ENCODE assay signal across 12 cellular contexts in the genomic region with DNA sequence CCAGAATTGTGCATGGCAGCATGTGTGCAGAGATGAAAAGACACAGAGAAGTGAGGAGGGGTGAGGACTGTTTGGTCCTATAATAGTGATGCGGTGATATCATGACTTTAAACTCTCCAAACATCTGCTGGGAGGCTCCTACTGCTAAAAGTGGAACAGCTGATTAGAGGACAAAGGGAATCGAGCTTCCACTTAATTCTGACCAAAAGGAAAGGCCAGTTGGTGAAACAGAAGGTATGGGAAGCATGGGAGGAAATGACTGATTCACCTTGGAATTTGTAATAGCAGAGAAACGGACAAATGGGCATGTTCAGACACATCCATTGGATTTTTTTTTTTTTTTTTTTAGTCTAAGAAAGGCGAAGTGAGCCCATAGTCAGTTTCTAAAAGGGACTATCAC.
DNase-seq lines count a peak whose midpoint lies in the region; ATAC-seq and TF ChIP-seq lines count a peak whose summit lies in the region.
"Had no signal": no experiment of that assay in that cellular context is flagged by ENCODE, and none has a peak within 500 bp of the region (broad histone marks: within the 10 kb centered on the region; RNA-seq: fewer than 3 reads in every experiment).

No MANE protein-coding gene starts in this region.

- H2AFZ ChIP-seq in ACC112 (ENCODE audit: low read length, unreplicated experiment): peak overlapping the region; percentile 85
- H2AFZ ChIP-seq: neural progenitor cell had no signal

- CTCF ChIA-PET in HEK293 (lab: Yijun Ruan, JAX): interaction anchor here (0.5 to 17.8 kb wide), 5 partner anchors 9 to 253 kb away, joined by 3 to 484 read pairs (median 4); no protein-coding TSS in a partner anchor

- H3K4me3 ChIP-seq in ACC112 (ENCODE audit: low read depth, low read length) (peak overlapping the region; percentile 20; the same call in 1 of the 2 replicates), HEK293 (ENCODE audit: low read depth, low read length) (no peak overlapping the region)
- H3K4me3 ChIP-seq: neural progenitor cell, upper lobe of left lung had no signal

- H3K36me3 ChIP-seq in ACC112 (ENCODE audit: insufficient read depth, low read length): no peaks in the 10 kb centered on the region
- H3K36me3 ChIP-seq in HEK293 (ENCODE audit: control insufficient read depth in 2 of 2, insufficient read depth in 1 of 2, low read length in 2 of 2): no peaks in the 10 kb centered on the region
- H3K36me3 ChIP-seq: neural progenitor cell, upper lobe of left lung had no signal

- POLR2A ChIA-PET in HEK293 (lab: Yijun Ruan, JAX): interaction anchor here (1.1 kb wide), 1 partner anchor 138 kb away, joined by 15 read pairs; no protein-coding TSS in a partner anchor

- H3K79me2 ChIP-seq in ACC112 (ENCODE audit: control insufficient read depth, insufficient read depth, low read length, unreplicated experiment): no peaks in the 10 kb centered on the region

- no peaks in the 10 kb centered on the region for H3K9me3 ChIP-seq in HEK293 (ENCODE audit: control insufficient read depth, insufficient read depth, low read depth, low read length)
- H3K9me3 ChIP-seq: upper lobe of left lung had no signal

- H3K27me3 ChIP-seq in ACC112 (ENCODE audit: insufficient read depth, low read length): no peaks in the 10 kb centered on the region
- H3K27me3 ChIP-seq: neural progenitor cell, upper lobe of left lung had no signal

- H3K27ac ChIP-seq in ACC112 (ENCODE audit: low read depth, low read length) (peak overlapping the region; percentile 59), HEK293 (ENCODE audit: extremely low read depth, low read depth, low read length) (no peak overlapping the region)
- H3K27ac ChIP-seq: neural progenitor cell, upper lobe of left lung had no signal

- peak; percentile 43 for DNase-seq in amniotic stem cell (lab: John Stamatoyannopoulos, UW)
- peak; percentile 87 for DNase-seq in glomerular visceral epithelial cell (ENCODE audit: extremely low spot score)
- DNase-seq in activated CD8-positive, alpha-beta memory T cell treated with anti-CD3 and anti-CD28 coated beads for 24 hours: no peak
- no peak for DNase-seq in activated CD4-positive, CD25-positive, alpha-beta regulatory T cell (lab: John Stamatoyannopoulos, UW)
- DNase-seq: NCI-H82, T-helper 17 cell, upper lobe of left lung had no signal

- TF ChIP-seq CTCF in HEK293 (tag by site-specific recombination; IDR thresholded peaks at IDR 0.05): no peak

- H3K4me1 ChIP-seq in ACC112 (ENCODE audit: control insufficient read depth, insufficient read depth, low read length, unreplicated experiment): peaks cover 32% of the 10 kb centered on the region
- H3K4me1 ChIP-seq in HEK293 (ENCODE audit: control insufficient read depth, insufficient read depth, low read length): no peaks in the 10 kb centered on the region
- H3K4me1 ChIP-seq: neural progenitor cell, upper lobe of left lung had no signal

- ATAC-seq in GM19455 (IDR thresholded peaks at IDR 0.05; ENCODE audit: unreplicated experiment) (no peak), HG03097 (IDR thresholded peaks at IDR 0.05; ENCODE audit: low FRiP score, unreplicated experiment) (no peak)
- ATAC-seq: T-helper 17 cell had no signal

TF ChIP-seq in HEK293, 187 proteins besides CTCF, POLR2A, EP300 and RAD21:
- TF ChIP-seq PRDM1 (tag by site-specific recombination; IDR thresholded peaks at IDR 0.05): 0 out of 2 replicates have a peak, but pooled peaks have one; percentile 21
- TF ChIP-seq, protein P1, sequence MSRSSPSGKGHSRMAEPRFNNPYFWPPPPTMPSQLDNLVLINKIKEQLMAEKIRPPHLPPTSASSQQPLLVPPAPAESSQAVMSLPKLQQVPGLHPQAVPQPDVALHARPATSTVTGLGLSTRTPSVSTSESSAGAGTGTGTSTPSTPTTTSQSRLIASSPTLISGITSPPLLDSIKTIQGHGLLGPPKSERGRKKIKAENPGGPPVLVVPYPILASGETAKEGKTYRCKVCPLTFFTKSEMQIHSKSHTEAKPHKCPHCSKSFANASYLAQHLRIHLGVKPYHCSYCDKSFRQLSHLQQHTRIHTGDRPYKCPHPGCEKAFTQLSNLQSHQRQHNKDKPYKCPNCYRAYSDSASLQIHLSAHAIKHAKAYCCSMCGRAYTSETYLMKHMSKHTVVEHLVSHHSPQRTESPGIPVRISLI (tag by site-specific recombination; IDR thresholded peaks at IDR 0.05): peak; percentile 75; the same call in 1 of the 2 replicates
- TF ChIP-seq ZNF302 (tag by site-specific recombination; IDR thresholded peaks at IDR 0.05; ENCODE audit: low read depth): no peak
- TF ChIP-seq HOXD13 (CRISPR knock-in tag; IDR thresholded peaks at IDR 0.05; ENCODE audit: borderline replicate concordance): no peak
- no peak for TF ChIP-seq SETDB1 (IDR thresholded peaks at IDR 0.05; ENCODE audit: insufficient read length, low read length)
TF ChIP-seq in HEK293: peak in this region for 2.

Comparison
In these comparisons a context has a peak if more than half of its experiments do, and no peak if none do; other contexts are left out.
1. DNase-seq: peak in amniotic stem cell (single experiment) and glomerular visceral epithelial cell (single experiment); none in activated CD8-positive, alpha-beta memory T cell treated with anti-CD3 and anti-CD28 coated beads for 24 hours (single experiment) and activated CD4-positive, CD25-positive, alpha-beta regulatory T cell (0 of 4).